ENCODE assay signal across 9 cellular contexts in genomic region chr13:66689628-66690027, GRCh38.
A peak's percentile ranks its signal among the peaks of the same experiment; 100 is the strongest.
DNase-seq lines count a peak whose midpoint lies in the region; ATAC-seq and TF ChIP-seq lines count a peak whose summit lies in the region.
"Had no signal": no experiment of that assay in that cellular context is flagged by ENCODE, and none has a peak within 500 bp of the region (broad histone marks: within the 10 kb centered on the region; RNA-seq: fewer than 3 reads in every experiment).

No MANE protein-coding gene starts in this region.

- ATAC-seq in HCT116 (no peak), HG02840 (IDR thresholded peaks at IDR 0.05; ENCODE audit: low FRiP score, unreplicated experiment) (no peak)
- ATAC-seq: right cardiac atrium had no signal

- POLR2A ChIA-PET in HCT116 (lab: Charles Lee) = no interaction called here
- POLR2A ChIA-PET in CD4-positive, alpha-beta memory T cell (lab: Charles Lee; ENCODE audit: partially characterized antibody) = no interaction called here

- no peaks in the 10 kb centered on the region for H3K36me3 Mint-ChIP-seq in CD4-positive, alpha-beta memory T cell

- no peaks in the 10 kb centered on the region for H3K4me1 Mint-ChIP-seq in CD4-positive, alpha-beta memory T cell

- RAD21 ChIA-PET in HCT116 (lab: Charles Lee; ENCODE audit: low non-redundant PET in 1 of 2, low total read pairs in 2 of 2, uncharacterized antibody in 2 of 2, unreplicated experiment in 2 of 2) = interaction anchor here in 1 of 2 experiments (1.0 kb wide), 1 partner anchor 534 kb away, joined by 3 read pairs; no protein-coding TSS in a partner anchor

- no peak overlapping the region for H3K9ac ChIP-seq in HCT116 (ENCODE audit: low read length)

- no peaks in the 10 kb centered on the region for H3K9me2 ChIP-seq in HCT116 (ENCODE audit: insufficient read depth)

- no peak for TF ChIP-seq POLR2A in HCT116 (IDR thresholded peaks at IDR 0.05; ENCODE audit: borderline replicate concordance, extremely low read depth, insufficient read depth, insufficient read length)

- no peak overlapping the region for H2AFZ ChIP-seq in HCT116 (ENCODE audit: low read depth, low read length, poor library complexity, severe bottlenecking)
- H2AFZ ChIP-seq in neuron (ENCODE audit: low read depth, low read length) = peak overlapping the region; percentile 80

- H3K4me1 ChIP-seq in HCT116 (ENCODE audit: control insufficient read depth in 1 of 2, insufficient read depth in 2 of 2, low read length in 2 of 2) = no peaks in the 10 kb centered on the region
- peaks cover 10% of the 10 kb centered on the region for H3K4me1 ChIP-seq in neuron (ENCODE audit: insufficient read depth, low read length)
- H3K4me1 ChIP-seq in CD4-positive, alpha-beta memory T cell (ENCODE audit: insufficient read depth, low read length) = no peaks in the 10 kb centered on the region

- no peak overlapping the region for H3K27ac ChIP-seq in HCT116 (ENCODE audit: low read depth, low read length)
- no peak overlapping the region for H3K27ac ChIP-seq in CD4-positive, alpha-beta memory T cell (ENCODE audit: low read depth, low read length)

- no peak overlapping the region for H3K4me2 ChIP-seq in HCT116 (ENCODE audit: low read length)

- CTCF ChIA-PET in HCT116 (lab: Charles Lee) = interaction anchor here (1.2 kb wide), 1 partner anchor 535 kb away, joined by 5 read pairs; no protein-coding TSS in a partner anchor
- CTCF ChIA-PET in CD4-positive, alpha-beta memory T cell (lab: Charles Lee; ENCODE audit: partially characterized antibody) = no interaction called here

- H3K9me3 ChIP-seq in HCT116 (ENCODE audit: control insufficient read depth in 1 of 2, insufficient read depth in 1 of 2, low read depth in 1 of 2, low read length in 2 of 2) (peaks cover 3 to 4% of the 10 kb centered on the region in 2 experiments; a peak in 1 of 4 replicates), neuron (ENCODE audit: low read length) (peaks cover 8% of the 10 kb centered on the region)
- H3K9me3 ChIP-seq in CD4-positive, alpha-beta memory T cell (ENCODE audit: control insufficient read depth in 1 of 2, low read length in 2 of 2) = no peaks in the 10 kb centered on the region

- DNase-seq in HCT116 (ENCODE audit: low read depth, low spot score) (no peak), NCI-H82 treated with DMSO at 0.1 percent for 48 hours (lab: John Stamatoyannopoulos, UW; ENCODE audit: unreplicated experiment) (peak; percentile 58), epithelial cell of proximal tubule (ENCODE audit: low read depth) (no peak)
- DNase-seq in stimulated activated CD4-positive, alpha-beta T cell treated with anti-CD3 and anti-CD28 coated beads, Interleukin-15, amount 100 ng/mL, for 24 hours = no peak
- no peak for DNase-seq in CD4-positive, alpha-beta memory T cell
- DNase-seq: NCI-H2029 had no signal

- H3K9me3 Mint-ChIP-seq in CD4-positive, alpha-beta memory T cell = peaks cover 0 to 14% (median 6%) of the 10 kb centered on the region in 8 donors

- intact Hi-C loops in HCT116 (cut with micrococcal nuclease) = loop anchor here (5.0 kb wide), 2 partner anchors 297 to 533 kb away; no protein-coding TSS in a partner anchor
- intact Hi-C loops in CD4-positive, alpha-beta memory T cell (cut with micrococcal nuclease) = no loop called here

- H3K4me3 Mint-ChIP-seq in CD4-positive, alpha-beta memory T cell = no peak overlapping the region

- no peak for TF ChIP-seq CTCF in HCT116 (IDR thresholded peaks at IDR 0.05 in 2 of 3, conservative IDR thresholded peaks at IDR 0.05 in 1 of 3; ENCODE audit: borderline replicate concordance in 1 of 3, insufficient read depth in 1 of 3, low read depth in 2 of 3, low read length in 2 of 3)
- TF ChIP-seq CTCF in epithelial cell of proximal tubule (conservative IDR thresholded peaks at IDR 0.05; ENCODE audit: low read depth, low read length) = peak; percentile 66

- BruUV-seq in HCT116 (replicated peaks; lab: Mats Ljungman, UMichigan) = no TSS peak

- no peak overlapping the region for H3K27ac Mint-ChIP-seq in CD4-positive, alpha-beta memory T cell

- H3K27me3 ChIP-seq in HCT116 (ENCODE audit: insufficient read depth, low read length) = no peaks in the 10 kb centered on the region
- H3K27me3 ChIP-seq in neuron (ENCODE audit: insufficient read depth, low read length) = no peaks in the 10 kb centered on the region
- H3K27me3 ChIP-seq in CD4-positive, alpha-beta memory T cell (ENCODE audit: insufficient read depth, low read length) = no peaks in the 10 kb centered on the region

- H4K20me1 ChIP-seq in HCT116 (ENCODE audit: insufficient read depth) = no peaks in the 10 kb centered on the region

- no peaks in the 10 kb centered on the region for H3K79me2 ChIP-seq in HCT116 (ENCODE audit: insufficient read depth, low read length)

- peak; percentile 39; the same call in 1 of the 2 replicates for TF ChIP-seq RAD21 in HCT116 (IDR thresholded peaks at IDR 0.05; ENCODE audit: low read depth)

- no peaks in the 10 kb centered on the region for H3K36me3 ChIP-seq in HCT116 (ENCODE audit: control insufficient read depth in 1 of 2, insufficient read depth in 2 of 2, low read length in 2 of 2)
- no peaks in the 10 kb centered on the region for H3K36me3 ChIP-seq in neuron (ENCODE audit: insufficient read depth, low read length)
- no peaks in the 10 kb centered on the region for H3K36me3 ChIP-seq in CD4-positive, alpha-beta memory T cell (ENCODE audit: insufficient read depth, low read length)

- H3K27me3 Mint-ChIP-seq in CD4-positive, alpha-beta memory T cell = no peaks in the 10 kb centered on the region

- H3K4me3 ChIP-seq in HCT116 (replicated peaks in 1 of 2; ENCODE audit: low read depth in 1 of 2, low read length in 2 of 2) (no peak overlapping the region), epithelial cell of proximal tubule (ENCODE audit: low read depth, low read length) (no peak overlapping the region), neuron (ENCODE audit: low read length) (no peak overlapping the region)
- no peak overlapping the region for H3K4me3 ChIP-seq in CD4-positive, alpha-beta memory T cell (ENCODE audit: low read length in 2 of 2)

TF ChIP-seq in HCT116, 20 proteins besides CTCF, POLR2A, EP300 and RAD21:
- TF ChIP-seq MAX (IDR thresholded peaks at IDR 0.05) (no peak), FOSL1 (IDR thresholded peaks at IDR 0.05; ENCODE audit: low read depth) (no peak), CEBPB (IDR thresholded peaks at IDR 0.05; ENCODE audit: low read depth) (no peak), ELF1 (IDR thresholded peaks at IDR 0.05; ENCODE audit: borderline replicate concordance, low read depth) (no peak), SP1 (IDR thresholded peaks at IDR 0.05; ENCODE audit: low read depth) (no peak), JUND (IDR thresholded peaks at IDR 0.05) (no peak), ZNF274 (IDR thresholded peaks at IDR 0.05; ENCODE audit: low read depth, low read length) (no peak), ATF3 (IDR thresholded peaks at IDR 0.05) (no peak), ZFX (IDR thresholded peaks at IDR 0.05) (no peak), TCF7L2 (IDR thresholded peaks at IDR 0.05; ENCODE audit: borderline replicate concordance, extremely low read depth, insufficient read depth, insufficient read length) (no peak), EZH2 (IDR thresholded peaks at IDR 0.05) (no peak), REST (IDR thresholded peaks at IDR 0.05; ENCODE audit: low read depth) (no peak)
